ENCODE assay signal across 34 cellular contexts in genomic region chr1:23502951-23503350, GRCh38.
"Had no signal": no experiment of that assay in that cellular context is flagged by ENCODE, and none has a peak within 500 bp of the region (broad histone marks: within the 10 kb centered on the region; RNA-seq: fewer than 3 reads in every experiment).

No MANE protein-coding gene starts in this region.

- DNase-seq: Karpas-422, Kasumi-1, MG63, MM.1S, MV-4-11, NCI-H1048, NCI-H1092, NCI-H1092 treated with DMSO at 0.1 percent for 48 hours, NCI-H1105, NCI-H1105 treated with DMSO at 0.1 percent for 48 hours, NCI-H1417, NCI-H1417 treated with DMSO at 0.1 percent for 48 hours, NCI-H1436, NCI-H1436 treated with DMSO at 0.1 percent for 48 hours, NCI-H146, NCI-H1694, NCI-H1694 treated with DMSO at 0.1 percent for 48 hours, NCI-H187, NCI-H187 treated with DMSO at 0.1 percent for 48 hours, NCI-H1930, NCI-H2029, NCI-H2029 treated with DMSO at 0.1 percent for 48 hours, NCI-H2081, NCI-H2081 treated with DMSO at 0.1 percent for 48 hours, NCI-H2107, NCI-H2171, NCI-H2171 treated with DMSO at 0.1 percent for 48 hours, NCI-H2227 treated with DMSO at 0.1 percent for 48 hours, NCI-H226, NCI-H345, NCI-H446, NCI-H446 treated with DMSO at 0.1 percent for 48 hours, NCI-H510A, NCI-H510A treated with DMSO at 0.1 percent for 48 hours had no signal

- H3K9me3 ChIP-seq: MG63 had no signal

- H3K4me3 ChIP-seq: MG63 had no signal

- H3K36me3 ChIP-seq: MG63 had no signal

- H3K27me3 ChIP-seq: MG63 had no signal
